17 cellular contexts compared by ENCODE assay signal in the genomic region with DNA sequence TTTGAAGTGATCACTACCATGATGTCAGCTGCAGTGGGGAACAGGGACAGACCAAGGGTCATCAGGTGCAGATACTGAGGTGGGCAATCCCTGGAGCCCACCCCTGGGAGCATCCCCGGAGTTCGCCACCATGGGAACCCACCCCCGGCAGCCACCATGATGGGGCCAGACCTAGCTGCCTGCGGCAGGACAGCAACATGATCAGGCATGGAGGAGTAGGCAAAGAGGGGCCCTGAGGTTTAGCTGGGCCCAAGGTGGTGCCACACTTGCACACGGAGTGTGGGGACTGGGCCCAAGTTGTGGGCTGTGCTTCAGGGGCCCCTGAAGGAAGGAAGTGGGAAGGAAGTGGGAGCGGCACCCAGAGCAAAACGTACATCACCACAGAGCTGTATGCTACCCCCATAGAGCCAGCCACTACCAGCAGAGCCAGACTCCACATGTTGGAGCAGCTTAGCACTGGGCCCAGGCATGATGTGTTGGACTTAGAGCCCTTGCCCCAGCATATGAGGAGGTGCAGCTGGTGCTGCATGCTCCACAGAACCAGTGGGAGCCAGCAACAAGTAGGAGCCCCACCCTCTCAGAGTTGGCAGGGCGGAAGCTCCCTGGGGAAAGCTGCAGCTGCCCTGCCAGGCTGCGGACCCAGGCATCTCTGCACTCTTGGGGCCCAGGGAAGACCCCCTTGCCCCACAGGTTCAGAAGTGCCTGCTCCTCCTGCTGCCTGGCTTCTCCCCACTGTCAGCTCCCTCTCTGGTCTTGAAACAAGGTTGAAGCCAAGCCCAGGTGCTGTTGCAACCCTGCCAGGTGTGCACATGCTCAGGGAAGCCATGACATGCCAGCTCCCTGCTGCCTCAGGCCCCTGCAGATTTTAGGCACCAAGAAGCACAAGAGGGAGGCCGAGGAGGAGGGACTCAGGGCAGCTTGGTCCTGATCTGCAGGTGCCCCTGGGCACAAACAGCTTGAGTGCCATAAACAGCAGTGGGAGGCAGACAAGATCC.
"Had no signal": no experiment of that assay in that cellular context is flagged by ENCODE, and none has a peak within 500 bp of the region (broad histone marks: within the 10 kb centered on the region; RNA-seq: fewer than 3 reads in every experiment).

No MANE protein-coding gene starts in this region.

- H3K4me3 ChIP-seq: ascending aorta, neural progenitor cell, right atrium auricular region had no signal

- ATAC-seq: natural killer cell; stimulated activated naive CD8-positive, alpha-beta T cell treated with anti-CD3 and anti-CD28 coated beads, Interleukin-15, amount 100 ng/mL, for 72 hours had no signal

- H3K36me3 ChIP-seq: ascending aorta, brain microvascular endothelial cell, neural progenitor cell, right atrium auricular region had no signal

- DNase-seq: activated B cell treated with CpG ODN at 0.5 μM for 24 hours; activated CD4-positive, alpha-beta T cell treated with anti-CD3 and anti-CD28 coated beads, Interleukin-2, amount 50 U/mL, for 4 hours; activated effector memory CD4-positive, alpha-beta T cell treated with Interleukin-2 at 50 U/mL for 16 hours; activated naive CD4-positive, alpha-beta T cell treated with Interleukin-2 at 50 U/mL for 16 hours; brain microvascular endothelial cell; cortex of kidney; hippocampal formation; immature natural killer cell; natural killer cell; stimulated activated CD4-positive, alpha-beta T cell treated with anti-CD3 and anti-CD28 coated beads, Interleukin-4, amount 100 ng/mL, for 1 hour; stimulated activated naive CD8-positive, alpha-beta T cell treated with anti-CD3 and anti-CD28 coated beads, Interleukin-15, amount 100 ng/mL, for 72 hours; substantia nigra; SW 1271; T-helper 9 cell had no signal

- H3K27ac ChIP-seq: ascending aorta, brain microvascular endothelial cell, neural progenitor cell, right atrium auricular region had no signal

- H3K4me1 ChIP-seq: ascending aorta, neural progenitor cell, right atrium auricular region had no signal

- H3K9me3 ChIP-seq: ascending aorta, right atrium auricular region had no signal

- H3K27me3 ChIP-seq: ascending aorta, brain microvascular endothelial cell, neural progenitor cell, right atrium auricular region had no signal
